In genomic region chr4:145888393-145888792, GRCh38 we compare ENCODE assay signal across 14 cellular contexts. TPM values are rescaled to one million over a fixed set of nuclear protein-coding genes. Genes with fewer than 3 reads are reported as not detected.
DNase-seq lines count a peak whose midpoint lies in the region; ATAC-seq and TF ChIP-seq lines count a peak whose summit lies in the region.
"Had no signal": no experiment of that assay in that cellular context is flagged by ENCODE, and none has a peak within 500 bp of the region (broad histone marks: within the 10 kb centered on the region; RNA-seq: fewer than 3 reads in every experiment).

No MANE protein-coding gene starts in this region.

- DNase-seq in AG04450 (ENCODE audit: low read depth, low spot score): no peak
- DNase-seq in HFF-Myc (ENCODE audit: extremely low read depth, low read depth): no peak
- DNase-seq in cardiac fibroblast (ENCODE audit: low read depth in 2 of 2): peak in 1 of 2 donors; percentile 9
- DNase-seq in mesendoderm: peak; percentile 82
- DNase-seq in activated CD4-positive, alpha-beta memory T cell treated with anti-CD3 and anti-CD28 coated beads, Interleukin-2, amount 10 ng/mL, durations not matched to agents 7 days and 5 days: no peak
- no peak for DNase-seq in natural killer cell treated with Interleukin-12 subunit alpha and Interleukin-12 subunit beta and Interleukin-15 and Interleukin-18, amount 100 ng/mL, for 72 hours (ENCODE audit: low spot score)
- no peak for DNase-seq in osteoblast (ENCODE audit: insufficient read length, low spot score, missing footprints)
- DNase-seq: activated CD8-positive, alpha-beta T cell treated with anti-CD3 and anti-CD28 coated beads for 36 hours; activated effector memory CD4-positive, alpha-beta T cell treated with Interleukin-2 at 50 U/mL for 16 hours; effector memory CD8-positive, alpha-beta T cell; left lung; NCI-H1105; NCI-H2227 treated with DMSO at 0.1 percent for 48 hours had no signal

- H3K27me3 ChIP-seq in AG04450 (ENCODE audit: control insufficient read depth, insufficient read depth, low read length) (no peaks in the 10 kb centered on the region), mesendoderm (ENCODE audit: insufficient read depth, low read length, poor library complexity) (no peaks in the 10 kb centered on the region), osteoblast (ENCODE audit: insufficient read depth, low read length) (no peaks in the 10 kb centered on the region)
- H3K27me3 ChIP-seq: left lung had no signal

- no peak overlapping the region for H2BK120ac ChIP-seq in mesendoderm (ENCODE audit: low read depth, low read length)

- no peak overlapping the region for H2AK5ac ChIP-seq in mesendoderm (ENCODE audit: low read length)

- H3K4me1 ChIP-seq in mesendoderm (ENCODE audit: control insufficient read depth, low read depth, low read length): peaks cover 4% of the 10 kb centered on the region
- peaks cover 10% of the 10 kb centered on the region for H3K4me1 ChIP-seq in osteoblast (ENCODE audit: insufficient read depth, low read length)
- H3K4me1 ChIP-seq: left lung had no signal

- no peaks in the 10 kb centered on the region for H3K9me3 Mint-ChIP-seq in activated CD4-positive, alpha-beta memory T cell treated with anti-CD3 and anti-CD28 coated beads, Interleukin-2, amount 10 ng/mL, durations not matched to agents 7 days and 5 days
- H3K9me3 Mint-ChIP-seq in natural killer cell treated with Interleukin-12 subunit alpha and Interleukin-12 subunit beta and Interleukin-15 and Interleukin-18, amount 100 ng/mL, for 72 hours: no peaks in the 10 kb centered on the region
- H3K9me3 Mint-ChIP-seq: activated CD8-positive, alpha-beta T cell treated with anti-CD3 and anti-CD28 coated beads for 36 hours; effector memory CD8-positive, alpha-beta T cell had no signal

- no peak overlapping the region for H2AFZ ChIP-seq in osteoblast (ENCODE audit: low read length)

- no peak overlapping the region for H3K56ac ChIP-seq in mesendoderm (ENCODE audit: low read length)

- POLR2A ChIA-PET in AG04450 (lab: Yijun Ruan, JAX): interaction anchor here (1.2 kb wide), 1 partner anchor 154 kb away, joined by 4 read pairs; no protein-coding TSS in a partner anchor
- POLR2A ChIA-PET in activated CD4-positive, alpha-beta memory T cell treated with anti-CD3 and anti-CD28 coated beads, Interleukin-2, amount 10 ng/mL, durations not matched to agents 7 days and 5 days (lab: Charles Lee): no interaction called here

- H3K36me3 ChIP-seq in mesendoderm (ENCODE audit: control insufficient read depth, insufficient read depth, low read length): no peaks in the 10 kb centered on the region
- H3K36me3 ChIP-seq in osteoblast (ENCODE audit: insufficient read depth, low read length): peaks cover 17% of the 10 kb centered on the region

- H3K79me1 ChIP-seq in mesendoderm (ENCODE audit: low read length): peaks cover 6% of the 10 kb centered on the region

- H3K27ac Mint-ChIP-seq in activated CD4-positive, alpha-beta memory T cell treated with anti-CD3 and anti-CD28 coated beads, Interleukin-2, amount 10 ng/mL, durations not matched to agents 7 days and 5 days: no peak overlapping the region
- no peak overlapping the region for H3K27ac Mint-ChIP-seq in natural killer cell treated with Interleukin-12 subunit alpha and Interleukin-12 subunit beta and Interleukin-15 and Interleukin-18, amount 100 ng/mL, for 72 hours
- H3K27ac Mint-ChIP-seq: activated CD8-positive, alpha-beta T cell treated with anti-CD3 and anti-CD28 coated beads for 36 hours; effector memory CD8-positive, alpha-beta T cell had no signal

- H3K4me1 Mint-ChIP-seq in activated CD4-positive, alpha-beta memory T cell treated with anti-CD3 and anti-CD28 coated beads, Interleukin-2, amount 10 ng/mL, durations not matched to agents 7 days and 5 days: no peaks in the 10 kb centered on the region
- H3K4me1 Mint-ChIP-seq in natural killer cell treated with Interleukin-12 subunit alpha and Interleukin-12 subunit beta and Interleukin-15 and Interleukin-18, amount 100 ng/mL, for 72 hours (ENCODE audit: low read depth in 2 of 2): peaks cover 0 to under 1% of the 10 kb centered on the region in 2 donors

- H3K9ac ChIP-seq in mesendoderm (ENCODE audit: low read length): no peak overlapping the region

- H3K18ac ChIP-seq in mesendoderm (ENCODE audit: low read length): no peak overlapping the region

- H3K9me3 ChIP-seq in AG04450 (ENCODE audit: control insufficient read depth, insufficient read depth, low read length): no peaks in the 10 kb centered on the region
- no peaks in the 10 kb centered on the region for H3K9me3 ChIP-seq in osteoblast (ENCODE audit: low read depth, low read length)
- H3K9me3 ChIP-seq: left lung had no signal

- CTCF ChIA-PET in AG04450 (lab: Charles Lee): interaction anchor here (0.6 to 2.7 kb wide), 16 partner anchors 8 to 1029 kb away, joined by 3 to 15 read pairs (median 3); partner anchors contain the start of gene MMAA
- CTCF ChIA-PET in activated CD4-positive, alpha-beta memory T cell treated with anti-CD3 and anti-CD28 coated beads, Interleukin-2, amount 10 ng/mL, durations not matched to agents 7 days and 5 days (lab: Charles Lee): interaction anchor here (2.5 kb wide), 1 partner anchor 10 kb away, joined by 6 read pairs; no protein-coding TSS in a partner anchor

- no peak overlapping the region for H2BK5ac ChIP-seq in mesendoderm (ENCODE audit: low read length)

- H3K27ac ChIP-seq in AG04450 (ENCODE audit: low read depth, low read length): no peak overlapping the region
- no peak overlapping the region for H3K27ac ChIP-seq in mesendoderm (ENCODE audit: low read depth, low read length)
- H3K27ac ChIP-seq in osteoblast (ENCODE audit: low read depth, low read length): no peak overlapping the region
- H3K27ac ChIP-seq: left lung had no signal

- H3K4ac ChIP-seq in mesendoderm (ENCODE audit: low read depth, low read length): no peak overlapping the region

- WGBS in mesendoderm (ENCODE audit: extremely low coverage, insufficient coverage, low lambda C conversion rate): no CpG with 5 or more reads among the region's 2 CpGs

- H3K4me2 ChIP-seq in mesendoderm (ENCODE audit: low read length): no peak overlapping the region
- no peak overlapping the region for H3K4me2 ChIP-seq in osteoblast (ENCODE audit: insufficient read depth, low read length)

- no peak overlapping the region for H2BK15ac ChIP-seq in mesendoderm (replicated peaks; ENCODE audit: low read depth)

- no peak overlapping the region for H3K23ac ChIP-seq in mesendoderm (ENCODE audit: low read length)

- no peak overlapping the region for H3K4me3 Mint-ChIP-seq in activated CD4-positive, alpha-beta memory T cell treated with anti-CD3 and anti-CD28 coated beads, Interleukin-2, amount 10 ng/mL, durations not matched to agents 7 days and 5 days
- H3K4me3 Mint-ChIP-seq in natural killer cell treated with Interleukin-12 subunit alpha and Interleukin-12 subunit beta and Interleukin-15 and Interleukin-18, amount 100 ng/mL, for 72 hours: no peak overlapping the region
- H3K4me3 Mint-ChIP-seq: activated CD8-positive, alpha-beta T cell treated with anti-CD3 and anti-CD28 coated beads for 36 hours; effector memory CD8-positive, alpha-beta T cell had no signal

- TF ChIP-seq CTCF in AG04450 (IDR thresholded peaks at IDR 0.05; ENCODE audit: low read depth, low read length): peak; percentile 24; the same call in 1 of the 2 replicates
- peak; percentile 7 for TF ChIP-seq CTCF in HFF-Myc (IDR thresholded peaks at IDR 0.05; ENCODE audit: low read depth, low read length, missing control alignments)
- peak; percentile 26 for TF ChIP-seq CTCF in cardiac fibroblast (IDR thresholded peaks at IDR 0.05; ENCODE audit: low read depth, low read length)
- TF ChIP-seq CTCF in osteoblast (IDR thresholded peaks at IDR 0.05; ENCODE audit: extremely low read depth, low read depth, low read length): no peak

- H3K36me3 Mint-ChIP-seq in activated CD4-positive, alpha-beta memory T cell treated with anti-CD3 and anti-CD28 coated beads, Interleukin-2, amount 10 ng/mL, durations not matched to agents 7 days and 5 days (ENCODE audit: low read depth): peaks cover 11% of the 10 kb centered on the region
- peaks cover 5% of the 10 kb centered on the region for H3K36me3 Mint-ChIP-seq in natural killer cell treated with Interleukin-12 subunit alpha and Interleukin-12 subunit beta and Interleukin-15 and Interleukin-18, amount 100 ng/mL, for 72 hours

- no peak overlapping the region for H4K5ac ChIP-seq in mesendoderm (ENCODE audit: low read length)

- H3K27me3 Mint-ChIP-seq in activated CD4-positive, alpha-beta memory T cell treated with anti-CD3 and anti-CD28 coated beads, Interleukin-2, amount 10 ng/mL, durations not matched to agents 7 days and 5 days: no peaks in the 10 kb centered on the region
- no peaks in the 10 kb centered on the region for H3K27me3 Mint-ChIP-seq in natural killer cell treated with Interleukin-12 subunit alpha and Interleukin-12 subunit beta and Interleukin-15 and Interleukin-18, amount 100 ng/mL, for 72 hours
- H3K27me3 Mint-ChIP-seq: activated CD8-positive, alpha-beta T cell treated with anti-CD3 and anti-CD28 coated beads for 36 hours; effector memory CD8-positive, alpha-beta T cell had no signal

- peaks cover 7% of the 10 kb centered on the region for H3K79me2 ChIP-seq in mesendoderm (ENCODE audit: control insufficient read depth, insufficient read depth, low read length)
- peaks cover 5% of the 10 kb centered on the region for H3K79me2 ChIP-seq in osteoblast (ENCODE audit: insufficient read depth, low read length)

- ATAC-seq in natural killer cell treated with Interleukin-12 subunit alpha and Interleukin-12 subunit beta and Interleukin-15 and Interleukin-18, amount 100 ng/mL, for 72 hours: no peak
- no peak for ATAC-seq in activated CD4-positive, CD25-positive, alpha-beta regulatory T cell treated with anti-CD3 and anti-CD28 coated beads, Interleukin-2, amount 50 U/mL, for 24 hours
- ATAC-seq: activated CD8-positive, alpha-beta T cell treated with anti-CD3 and anti-CD28 coated beads for 36 hours; effector memory CD8-positive, alpha-beta T cell had no signal

- H3K4me3 ChIP-seq in AG04450 (ENCODE audit: low read depth, low read length): no peak overlapping the region
- H3K4me3 ChIP-seq in HFF-Myc (replicated peaks; ENCODE audit: low read depth, low read length): no peak overlapping the region
- H3K4me3 ChIP-seq in cardiac fibroblast (replicated peaks in 1 of 2; ENCODE audit: low read depth in 2 of 2, low read length in 2 of 2): no peak overlapping the region
- no peak overlapping the region for H3K4me3 ChIP-seq in mesendoderm (ENCODE audit: low read length)
- H3K4me3 ChIP-seq in osteoblast (ENCODE audit: insufficient read depth, low read length): no peak overlapping the region
- H3K4me3 ChIP-seq: left lung had no signal

- no peak overlapping the region for H4K8ac ChIP-seq in mesendoderm (ENCODE audit: low read depth, low read length)

- H4K20me1 ChIP-seq in osteoblast (ENCODE audit: insufficient read depth, low read length): peaks cover 10% of the 10 kb centered on the region

RNA-seq across cellular contexts. Expression of gene ZNF827, which starts 50.2 kb away (rescaled TPM):
- polyA plus RNA-seq in AG04450 (2011; rRNA removed): 9.8 and 12.2 TPM in 2 replicates
- polyA minus RNA-seq in AG04450 (2011; rRNA and poly(A)+ RNA removed): 34.5 and 37.0 TPM in 2 replicates
- polyA plus RNA-seq in mesendoderm (2013, experiment 1 of 2): 11.1 TPM
- polyA plus RNA-seq in mesendoderm (2013, experiment 2 of 2): 11.5 TPM
- total RNA-seq in activated CD4-positive, alpha-beta memory T cell treated with anti-CD3 and anti-CD28 coated beads, Interleukin-2, amount 10 ng/mL, durations not matched to agents 7 days and 5 days: 10 to 100 TPM in 1 of 2 experiments, 1 to 10 TPM in 1; 7.9 to 10.3 TPM
- total RNA-seq in natural killer cell treated with Interleukin-12 subunit alpha and Interleukin-12 subunit beta and Interleukin-15 and Interleukin-18, amount 100 ng/mL, for 72 hours: 10 to 100 TPM; 11.8 to 40.5 TPM
- total RNA-seq in osteoblast: 16.3 and 20.0 TPM in 2 replicates
